Comparison of ENCODE assay signal across 31 cellular contexts in genomic region chr10:105733919-105734318, GRCh38.
"Had no signal": no experiment of that assay in that cellular context is flagged by ENCODE, and none has a peak within 500 bp of the region (broad histone marks: within the 10 kb centered on the region; RNA-seq: fewer than 3 reads in every experiment).

No MANE protein-coding gene starts in this region.

- DNase-seq: activated B cell treated with CpG ODN at 0.5 μM for 24 hours; activated CD4-positive, alpha-beta memory T cell treated with anti-CD3 and anti-CD28 coated beads, Interleukin-2, amount 10 ng/mL, durations not matched to agents 7 days and 5 days; activated CD4-positive, alpha-beta T cell treated with anti-CD3 and anti-CD28 coated beads for 1 hour; activated CD4-positive, alpha-beta T cell treated with anti-CD3 and anti-CD28 coated beads for 36 hours; activated CD4-positive, alpha-beta T cell treated with anti-CD3 and anti-CD28 coated beads for 48 hours; activated CD4-positive, alpha-beta T cell treated with anti-CD3 and anti-CD28 coated beads, Interleukin-2, amount 10 ng/mL, durations not matched to agents 7 days and 5 days; activated CD4-positive, alpha-beta T cell treated with anti-CD3 and anti-CD28 coated beads, Interleukin-2, amount 50 U/mL, for 48 hours; activated CD8-positive, alpha-beta memory T cell treated with anti-CD3 and anti-CD28 coated beads for 24 hours; activated CD8-positive, alpha-beta memory T cell treated with anti-CD3 and anti-CD28 coated beads, Interleukin-2, amount 10 ng/mL, durations not matched to agents 7 days and 5 days; activated CD8-positive, alpha-beta memory T cell treated with anti-CD3 and anti-CD28 coated beads, Interleukin-2, amount 50 U/mL, for 48 hours; activated CD8-positive, alpha-beta T cell treated with anti-CD3 and anti-CD28 coated beads, Interleukin-2, amount 10 ng/mL, durations not matched to agents 7 days and 5 days; activated effector memory CD4-positive, alpha-beta T cell treated with Interleukin-2 at 50 U/mL for 16 hours; activated gamma-delta T cell; activated naive CD4-positive, alpha-beta T cell treated with anti-CD3 and anti-CD28 coated beads, Interleukin-2, amount 10 ng/mL, durations not matched to agents 7 days and 5 days; activated naive CD4-positive, alpha-beta T cell treated with Interleukin-2 at 50 U/mL for 16 hours; activated naive CD8-positive, alpha-beta T cell treated with anti-CD3 and anti-CD28 coated beads, Interleukin-2, amount 10 ng/mL, durations not matched to agents 7 days and 5 days; activated naive CD8-positive, alpha-beta T cell treated with anti-CD3 and anti-CD28 coated beads, Interleukin-2, amount 50 U/mL, for 24 hours; activated T-cell treated with anti-CD3 and anti-CD28 coated beads, Interleukin-2, amount 50 U/mL, for 24 hours; activated T-cell treated with anti-CD3 and anti-CD28 coated beads, Interleukin-2, amount 50 U/mL, for 48 hours; amygdala; anterior cingulate cortex; brain microvascular endothelial cell; central memory CD4-positive, alpha-beta T cell; SW 1271; T-helper 1 cell; T-helper 2 cell; T-helper 9 cell had no signal

- H3K4me3 ChIP-seq: ascending aorta, breast epithelium had no signal

- H3K9me3 ChIP-seq: ascending aorta, breast epithelium had no signal

- ATAC-seq: activated CD4-positive, alpha-beta T cell treated with anti-CD3 and anti-CD28 coated beads for 36 hours; activated CD4-positive, CD25-positive, alpha-beta regulatory T cell treated with anti-CD3 and anti-CD28 coated beads, Interleukin-2, amount 50 U/mL, for 24 hours; activated CD8-positive, alpha-beta memory T cell treated with anti-CD3 and anti-CD28 coated beads, Interleukin-2, amount 10 ng/mL, durations not matched to agents 7 days and 5 days; activated CD8-positive, alpha-beta T cell treated with anti-CD3 and anti-CD28 coated beads, Interleukin-2, amount 10 ng/mL, durations not matched to agents 7 days and 5 days; activated naive CD8-positive, alpha-beta T cell treated with anti-CD3 and anti-CD28 coated beads, Interleukin-2, amount 50 U/mL, for 24 hours had no signal

- FAIRE-seq: TTC549 had no signal

- H3K27ac ChIP-seq: ascending aorta, brain microvascular endothelial cell had no signal

- H3K4me1 ChIP-seq: ascending aorta, breast epithelium had no signal

- H3K27me3 ChIP-seq: ascending aorta, brain microvascular endothelial cell, breast epithelium had no signal

- H3K36me3 ChIP-seq: ascending aorta, brain microvascular endothelial cell, breast epithelium had no signal
